Comparison of ENCODE assay signal across 20 cellular contexts in the genomic region with DNA sequence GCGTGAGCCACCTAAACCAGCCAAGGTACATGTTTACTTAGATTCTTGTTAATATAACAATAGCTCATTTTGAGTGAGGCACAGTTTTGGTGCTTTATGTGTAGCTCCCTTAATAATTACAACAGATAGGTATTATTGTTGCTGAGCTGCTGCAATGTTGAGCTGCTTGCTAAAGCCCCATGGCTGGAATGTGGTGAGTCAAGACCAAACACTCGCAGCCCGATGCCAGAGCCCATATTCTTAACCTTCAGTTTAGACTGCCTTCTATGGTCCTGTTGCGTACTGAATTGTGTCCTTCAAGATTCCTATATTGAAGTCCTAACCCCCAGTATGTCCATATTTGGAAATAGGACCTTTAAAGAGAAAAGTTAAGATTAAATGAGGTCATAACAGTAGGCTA.
DNase-seq lines count a peak whose midpoint lies in the region; ATAC-seq, FAIRE-seq and TF ChIP-seq lines count a peak whose summit lies in the region.
"Had no signal": no experiment of that assay in that cellular context is flagged by ENCODE, and none has a peak within 500 bp of the region (broad histone marks: within the 10 kb centered on the region; RNA-seq: fewer than 3 reads in every experiment).

No MANE protein-coding gene starts in this region.

- H2BK15ac ChIP-seq in mesenchymal stem cell (ENCODE audit: low read depth, poor library complexity, severe bottlenecking) = no peak overlapping the region

- ATAC-seq in left cardiac atrium = no peak
- ATAC-seq in mucosa of descending colon = no peak
- ATAC-seq: HCT116, HepG2 had no signal

- H3K9me3 ChIP-seq in astrocyte (ENCODE audit: insufficient read depth, low read depth, low read length) = no peaks in the 10 kb centered on the region
- peaks cover 13% of the 10 kb centered on the region for H3K9me3 ChIP-seq in mesenchymal stem cell (ENCODE audit: control insufficient read depth, low read length)
- H3K9me3 ChIP-seq in mucosa of descending colon = no peaks in the 10 kb centered on the region
- H3K9me3 ChIP-seq: BLaER1 had no signal

- no peak for FAIRE-seq in astrocyte (lab: Jason Lieb, UNC)
- FAIRE-seq: HepG2 had no signal

- DNase-seq in astrocyte (ENCODE audit: low read depth) = peak; percentile 8
- peak; percentile 26 for DNase-seq in choroid plexus epithelial cell (ENCODE audit: low read depth)
- DNase-seq in mesenchymal stem cell = peak; percentile 22
- peak; percentile 6 for DNase-seq in skeletal muscle cell (ENCODE audit: low read depth)
- DNase-seq in left cardiac atrium = no peak
- no peak for DNase-seq in MCF 10A (ENCODE audit: unreplicated experiment)
- DNase-seq in mucosa of descending colon = no peak
- DNase-seq in HT-29 (ENCODE audit: low spot score) = no peak
- DNase-seq: 8988T; CD4-positive, alpha-beta memory T cell; DMS153; DMS79; GF-D8; GOT3; H7; HFFc6 had no signal

- H3K4me1 Mint-ChIP-seq in astrocyte (ENCODE audit: low read depth, unreplicated experiment) (peaks cover 4% of the 10 kb centered on the region), MCF 10A (ENCODE audit: insufficient read depth, unreplicated experiment) (peaks cover 7% of the 10 kb centered on the region)
- H3K4me1 Mint-ChIP-seq: CD14-positive monocyte; CD4-positive, alpha-beta memory T cell had no signal

- H2AFZ ChIP-seq in astrocyte (ENCODE audit: low read depth, low read length) = no peak overlapping the region
- H2AFZ ChIP-seq in mesenchymal stem cell (ENCODE audit: low read depth, low read length) = no peak overlapping the region

- no peaks in the 10 kb centered on the region for H3K79me2 ChIP-seq in astrocyte (ENCODE audit: insufficient read depth, low read length)

- CTCF ChIA-PET in MCF 10A (lab: Yijun Ruan, JAX) = interaction anchor here (1.1 kb wide), 1 partner anchor 18 kb away, joined by 3 read pairs; no protein-coding TSS in a partner anchor

- POLR2A ChIA-PET in MCF 10A (lab: Yijun Ruan, JAX) = no interaction called here

- H4K91ac ChIP-seq in mesenchymal stem cell (ENCODE audit: low read length) = no peak overlapping the region

- WGBS in mesenchymal stem cell = 58% methylated on average over 2 of the region's 4 CpGs

- H3K9ac ChIP-seq in astrocyte (ENCODE audit: low read length) (no peak overlapping the region), mesenchymal stem cell (ENCODE audit: low read length) (no peak overlapping the region)
- H3K9ac ChIP-seq: BLaER1 had no signal

- H3K9me3 Mint-ChIP-seq in astrocyte (ENCODE audit: unreplicated experiment) (peaks cover 8% of the 10 kb centered on the region), MCF 10A (ENCODE audit: unreplicated experiment) (peaks cover 16% of the 10 kb centered on the region)

- H3K4me1 ChIP-seq in astrocyte (ENCODE audit: insufficient read depth, low read length) (no peaks in the 10 kb centered on the region), mesenchymal stem cell (ENCODE audit: control insufficient read depth, insufficient read depth, low read depth, low read length) (no peaks in the 10 kb centered on the region), mucosa of descending colon (ENCODE audit: low read depth) (no peaks in the 10 kb centered on the region)
- H3K4me1 ChIP-seq: BLaER1 had no signal

- no peaks in the 10 kb centered on the region for H4K20me1 ChIP-seq in astrocyte (ENCODE audit: insufficient read depth, low read length)
- H4K20me1 ChIP-seq: BLaER1 had no signal

- H3K36me3 Mint-ChIP-seq in astrocyte (ENCODE audit: low read depth, unreplicated experiment) (no peaks in the 10 kb centered on the region), MCF 10A (ENCODE audit: insufficient read depth, unreplicated experiment) (no peaks in the 10 kb centered on the region)
- H3K36me3 Mint-ChIP-seq: CD14-positive monocyte had no signal

- H3K36me3 ChIP-seq in astrocyte (ENCODE audit: insufficient read depth, low read length) = no peaks in the 10 kb centered on the region
- H3K36me3 ChIP-seq in mesenchymal stem cell (ENCODE audit: control insufficient read depth in 1 of 2, insufficient read depth in 2 of 2, low read depth in 1 of 2, low read length in 2 of 2) = no peaks in the 10 kb centered on the region
- H3K36me3 ChIP-seq in mucosa of descending colon (ENCODE audit: low read depth) = no peaks in the 10 kb centered on the region
- H3K36me3 ChIP-seq: BLaER1 had no signal

- H3K27ac ChIP-seq in astrocyte (ENCODE audit: low read depth, low read length) = no peak overlapping the region
- H3K27ac ChIP-seq in mesenchymal stem cell (ENCODE audit: low read length, poor library complexity, severe bottlenecking) = no peak overlapping the region
- H3K27ac ChIP-seq: BLaER1 had no signal

- no peak overlapping the region for H3K18ac ChIP-seq in mesenchymal stem cell (ENCODE audit: low read depth in 1 of 2, low read length in 2 of 2)

- H3K27ac Mint-ChIP-seq in astrocyte (ENCODE audit: unreplicated experiment) = no peak overlapping the region
- no peak overlapping the region for H3K27ac Mint-ChIP-seq in MCF 10A (ENCODE audit: low read depth, unreplicated experiment)
- H3K27ac Mint-ChIP-seq: CD14-positive monocyte; CD4-positive, alpha-beta memory T cell; HFFc6 had no signal

- H3K4ac ChIP-seq in mesenchymal stem cell (ENCODE audit: low read depth in 1 of 2, low read length in 2 of 2) = no peak overlapping the region

- no peak overlapping the region for H2BK120ac ChIP-seq in mesenchymal stem cell (ENCODE audit: low read depth, low read length)

- H3K14ac ChIP-seq in mesenchymal stem cell (ENCODE audit: low read length in 2 of 2) = no peak overlapping the region

- no peak overlapping the region for H2BK12ac ChIP-seq in mesenchymal stem cell (ENCODE audit: low read length in 2 of 2)

- no peak overlapping the region for H3K4me3 Mint-ChIP-seq in astrocyte (ENCODE audit: unreplicated experiment)
- H3K4me3 Mint-ChIP-seq in MCF 10A (ENCODE audit: unreplicated experiment) = no peak overlapping the region
- H3K4me3 Mint-ChIP-seq: CD14-positive monocyte; CD4-positive, alpha-beta memory T cell; HFFc6 had no signal

- H3K4me2 ChIP-seq in astrocyte (ENCODE audit: low read length) = no peak overlapping the region
- no peak overlapping the region for H3K4me2 ChIP-seq in mesenchymal stem cell (ENCODE audit: low read length, poor library complexity, severe bottlenecking)
- H3K4me2 ChIP-seq: BLaER1 had no signal

- intact Hi-C loops in left cardiac atrium (cut with DNase I) (no loop called here), MCF 10A (cut with micrococcal nuclease) (no loop called here), mucosa of descending colon (cut with DNase I, micrococcal nuclease) (no loop called here)

- H3K79me1 ChIP-seq in mesenchymal stem cell (replicated peaks; ENCODE audit: low read length, poor library complexity, severe bottlenecking) = no peaks in the 10 kb centered on the region

- H3K27me3 ChIP-seq in astrocyte (ENCODE audit: insufficient read depth, low read length) (no peaks in the 10 kb centered on the region), mesenchymal stem cell (ENCODE audit: control insufficient read depth in 1 of 2, insufficient read depth in 1 of 2, low read length in 2 of 2) (no peaks in the 10 kb centered on the region)
- H3K27me3 ChIP-seq: BLaER1 had no signal

- H2AK5ac ChIP-seq in mesenchymal stem cell (ENCODE audit: low read length, severe bottlenecking) = no peak overlapping the region

- no peak overlapping the region for H3K23ac ChIP-seq in mesenchymal stem cell (ENCODE audit: low read length in 2 of 2)

- H2BK5ac ChIP-seq in mesenchymal stem cell (ENCODE audit: low read depth, low read length, poor library complexity, severe bottlenecking) = no peak overlapping the region

- H3K27me3 Mint-ChIP-seq in astrocyte (ENCODE audit: low read depth, unreplicated experiment) (no peaks in the 10 kb centered on the region), MCF 10A (ENCODE audit: insufficient read depth, unreplicated experiment) (no peaks in the 10 kb centered on the region)
- H3K27me3 Mint-ChIP-seq: CD4-positive, alpha-beta memory T cell had no signal

- TF ChIP-seq CTCF in astrocyte (IDR thresholded peaks at IDR 0.05; ENCODE audit: insufficient read depth, low read depth, low read length) = no peak
- TF ChIP-seq CTCF in choroid plexus epithelial cell (conservative IDR thresholded peaks at IDR 0.05; ENCODE audit: low read depth, low read length) = no peak
- no peak for TF ChIP-seq CTCF in MCF 10A (IDR thresholded peaks at IDR 0.05; ENCODE audit: unreplicated experiment)
- no peak for TF ChIP-seq CTCF in mucosa of descending colon (IDR thresholded peaks at IDR 0.05)

- no TSS peak for BruUV-seq in MCF 10A (replicated peaks; lab: Mats Ljungman, UMichigan)

- H3K4me3 ChIP-seq in astrocyte (ENCODE audit: insufficient read depth, low read depth, low read length) (no peak overlapping the region), choroid plexus epithelial cell (ENCODE audit: low read depth, low read length) (no peak overlapping the region), mesenchymal stem cell (ENCODE audit: insufficient read depth in 1 of 2, low read depth in 1 of 2, low read length in 2 of 2) (no peak overlapping the region), skeletal muscle cell (ENCODE audit: low read depth, low read length) (no peak overlapping the region), mucosa of descending colon (no peak overlapping the region)
- H3K4me3 ChIP-seq: BLaER1 had no signal

- no peak overlapping the region for H4K8ac ChIP-seq in mesenchymal stem cell (ENCODE audit: low read length)

Comparison
In these comparisons a context has a peak if more than half of its experiments do, and no peak if none do; other contexts are left out.
1. DNase-seq: peak in astrocyte (single experiment), choroid plexus epithelial cell (single experiment), mesenchymal stem cell (single experiment) and skeletal muscle cell (single experiment); none in left cardiac atrium (single experiment), MCF 10A (single experiment), mucosa of descending colon (0 of 3) and HT-29 (single experiment).